ENCODE assay signal across 12 cellular contexts in genomic region chr3:151404316-151404715, GRCh38. TPM values are rescaled to one million over a fixed set of nuclear protein-coding genes. Genes with fewer than 3 reads are reported as not detected.
DNase-seq lines count a peak whose midpoint lies in the region; ATAC-seq and TF ChIP-seq lines count a peak whose summit lies in the region.
"Had no signal": no experiment of that assay in that cellular context is flagged by ENCODE, and none has a peak within 500 bp of the region (broad histone marks: within the 10 kb centered on the region; RNA-seq: fewer than 3 reads in every experiment).

No MANE protein-coding gene starts in this region.

- DNase-seq in mammary epithelial cell (peak; percentile 54), breast epithelium (ENCODE audit: low spot score in 2 of 2) (no peak), adipocyte (ENCODE audit: low read depth) (peak; percentile 28), stromal cell of bone marrow (ENCODE audit: low read depth) (peak; percentile 22)
- DNase-seq: NCI-H1417; stimulated activated CD4-positive, alpha-beta T cell treated with anti-CD3 and anti-CD28 coated beads, Interleukin-4, amount 100 ng/mL, for 4 hours had no signal

- BruUV-seq in mammary epithelial cell (replicated peaks; lab: Mats Ljungman, UMichigan): no TSS peak

- H3K9ac ChIP-seq in mammary epithelial cell (ENCODE audit: insufficient read depth, low read length): no peak overlapping the region
- H3K9ac ChIP-seq in adipocyte (ENCODE audit: low read length): no peak overlapping the region

- dilution Hi-C loops in mammary epithelial cell (cut with HindIII; ENCODE audit: low sequenced_read_pairs): no loop called here

- H4K20me1 ChIP-seq in mammary epithelial cell (ENCODE audit: insufficient read depth, low read length): no peaks in the 10 kb centered on the region

- CTCF ChIA-PET in mammary epithelial cell (lab: Charles Lee; ENCODE audit: low non-redundant PET): no interaction called here

- ATAC-seq in HG03196 (IDR thresholded peaks at IDR 0.05; ENCODE audit: unreplicated experiment) (peak; percentile 59), GM21360 (IDR thresholded peaks at IDR 0.05; ENCODE audit: unreplicated experiment) (no peak), GM21717 (IDR thresholded peaks at IDR 0.05; ENCODE audit: unreplicated experiment) (no peak), GM19023 (IDR thresholded peaks at IDR 0.05; ENCODE audit: unreplicated experiment) (no peak)

- H3K4me1 ChIP-seq in mammary epithelial cell (ENCODE audit: insufficient read depth, low read length) (peaks cover 23% of the 10 kb centered on the region), breast epithelium (no peaks in the 10 kb centered on the region), adipocyte (ENCODE audit: control insufficient read depth, insufficient read depth, low read length) (peaks cover 15% of the 10 kb centered on the region)

- H3K27ac ChIP-seq in mammary epithelial cell (ENCODE audit: insufficient read depth, low read depth, low read length) (no peak overlapping the region), breast epithelium (no peak overlapping the region)
- H3K27ac ChIP-seq: neutrophil had no signal

- H3K4me3 ChIP-seq in mammary epithelial cell (replicated peaks in 1 of 3; ENCODE audit: insufficient read depth in 1 of 3, low read depth in 2 of 3, low read length in 3 of 3): no peak overlapping the region
- H3K4me3 ChIP-seq in breast epithelium: no peak overlapping the region
- H3K4me3 ChIP-seq in adipocyte (ENCODE audit: low read length): no peak overlapping the region

- WGBS in mammary epithelial cell (ENCODE audit: low coverage, missing lambda C conversion rate): 50% methylated on average over 1 of the region's 1 CpG

- in situ Hi-C loops in mammary epithelial cell (cut with MboI; ENCODE audit: low sequenced_read_pairs in 2 of 2): no loop called here

- H3K36me3 ChIP-seq in mammary epithelial cell (ENCODE audit: insufficient read depth, low read length): no peaks in the 10 kb centered on the region
- H3K36me3 ChIP-seq in breast epithelium: no peaks in the 10 kb centered on the region
- H3K36me3 ChIP-seq in adipocyte (ENCODE audit: control insufficient read depth, insufficient read depth, low read length, severe bottlenecking): no peaks in the 10 kb centered on the region
- H3K36me3 ChIP-seq: neutrophil had no signal

- H3K79me2 ChIP-seq in mammary epithelial cell (ENCODE audit: insufficient read depth, low read length): no peaks in the 10 kb centered on the region

- TF ChIP-seq CTCF in mammary epithelial cell (conservative IDR thresholded peaks at IDR 0.05 in 1 of 2, IDR thresholded peaks at IDR 0.05 in 1 of 2; ENCODE audit: extremely low read depth in 1 of 2, insufficient read depth in 1 of 2, low read depth in 1 of 2, low read length in 2 of 2): no peak
- no peak for TF ChIP-seq CTCF in breast epithelium (IDR thresholded peaks at IDR 0.05)

- H3K9me3 ChIP-seq in mammary epithelial cell (replicated peaks; ENCODE audit: insufficient read depth, low read length): no peaks in the 10 kb centered on the region
- no peaks in the 10 kb centered on the region for H3K9me3 ChIP-seq in breast epithelium
- no peaks in the 10 kb centered on the region for H3K9me3 ChIP-seq in adipocyte (ENCODE audit: control insufficient read depth, low read length)
- H3K9me3 ChIP-seq: neutrophil had no signal

- no peak overlapping the region for H3K4me2 ChIP-seq in mammary epithelial cell (ENCODE audit: insufficient read depth, low read depth, low read length)

- no peak for TF ChIP-seq POLR2A in breast epithelium (IDR thresholded peaks at IDR 0.05)

- H3K27me3 ChIP-seq in mammary epithelial cell (ENCODE audit: insufficient read depth, low read length) (no peaks in the 10 kb centered on the region), breast epithelium (no peaks in the 10 kb centered on the region), adipocyte (replicated peaks; ENCODE audit: control insufficient read depth, insufficient read depth, low read length) (no peaks in the 10 kb centered on the region)
- H3K27me3 ChIP-seq: neutrophil had no signal

- no peak overlapping the region for H2AFZ ChIP-seq in mammary epithelial cell (ENCODE audit: low read depth, low read length)

- intact Hi-C loops in mammary epithelial cell (cut with micrococcal nuclease) (no loop called here), breast epithelium (cut with DNase I; ENCODE audit: low total_unique reads) (no loop called here)

RNA-seq across cellular contexts. Expression of gene P2RY12, which starts 19.8 kb away (rescaled TPM):
- total RNA-seq in mammary epithelial cell: not detected
- not detected for polyA plus RNA-seq in mammary epithelial cell
- not detected for polyA minus RNA-seq in mammary epithelial cell
- 1 to 10 TPM; 3.6 to 9.0 (median 3.7) TPM for total RNA-seq in breast epithelium
- total RNA-seq: A673 had no signal

RNA-seq across cellular contexts. Expression of gene IGSF10, which starts 56.5 kb away (rescaled TPM):
- total RNA-seq in mammary epithelial cell: under 1 TPM in 1 of 2 donors, not detected in 1; under 0.01 TPM
- not detected for polyA plus RNA-seq in mammary epithelial cell
- not detected for polyA minus RNA-seq in mammary epithelial cell
- 10 to 100 TPM in 2 of 3 donors, 1 to 10 TPM in 1; 7.9 to 15.5 (median 14.4) TPM for total RNA-seq in breast epithelium

Comparison
In these comparisons a context has a peak if more than half of its experiments do, and no peak if none do; other contexts are left out.
1. DNase-seq: peak in mammary epithelial cell (single experiment), adipocyte (single experiment) and stromal cell of bone marrow (single experiment); none in breast epithelium (0 of 2).
2. RNA of gene P2RY12, which starts 19.8 kb away (total RNA-seq): 3.6 to 9.0 TPM in breast epithelium; not detected in mammary epithelial cell; every median in the first group is over 4 times any median in the second.
3. RNA of gene IGSF10, which starts 56.5 kb away (total RNA-seq): 7.9 to 15.5 TPM in breast epithelium; under 0.01 TPM in mammary epithelial cell; every median in the first group is over 4 times any median in the second.